Comparison of ENCODE assay signal across 8 cellular contexts in genomic region chr17:29571883-29572681, GRCh38. TPM values are rescaled to one million over a fixed set of nuclear protein-coding genes. Genes with fewer than 3 reads are reported as not detected.
DNase-seq lines count a peak whose midpoint lies in the region; ATAC-seq, FAIRE-seq and TF ChIP-seq lines count a peak whose summit lies in the region.

No MANE protein-coding gene starts in this region.

- H3K9me3 ChIP-seq in H9 (ENCODE audit: control insufficient read depth, low read depth, low read length) (no peaks in the 10 kb centered on the region), astrocyte (ENCODE audit: insufficient read depth, low read depth, low read length) (no peaks in the 10 kb centered on the region), kidney (ENCODE audit: control insufficient read depth in 1 of 2, low read length in 2 of 2) (no peaks in the 10 kb centered on the region), Karpas-422 (ENCODE audit: low read length) (no peaks in the 10 kb centered on the region)

- H3K27ac ChIP-seq in H9 (ENCODE audit: insufficient read length, low read depth, low read length) (no peak overlapping the region), astrocyte (ENCODE audit: low read depth, low read length) (no peak overlapping the region), kidney (ENCODE audit: low read depth in 2 of 2, low read length in 2 of 2) (no peak overlapping the region), Karpas-422 (ENCODE audit: low read length) (no peak overlapping the region)

- intact Hi-C loops in kidney (cut with DNase I): no loop called here

- no peak for FAIRE-seq in astrocyte (lab: Jason Lieb, UNC)
- FAIRE-seq in kidney (lab: Jason Lieb, UNC): no peak

- TF ChIP-seq CTCF in H9 (conservative IDR thresholded peaks at IDR 0.05) (no peak), astrocyte (IDR thresholded peaks at IDR 0.05; ENCODE audit: insufficient read depth, low read depth, low read length) (no peak), kidney (IDR thresholded peaks at IDR 0.05; ENCODE audit: borderline replicate concordance, extremely low read depth, insufficient read depth) (no peak), endothelial cell (IDR thresholded peaks at IDR 0.05; ENCODE audit: unreplicated experiment) (no peak)

- H3K18ac ChIP-seq in H9 (ENCODE audit: insufficient read length, low read depth, low read length): no peak overlapping the region

- H4K20me1 ChIP-seq in H9 (ENCODE audit: control insufficient read depth, insufficient read depth, insufficient read length): peaks cover 2% of the 10 kb centered on the region
- peaks cover 28% of the 10 kb centered on the region for H4K20me1 ChIP-seq in astrocyte (ENCODE audit: insufficient read depth, low read length)
- no peaks in the 10 kb centered on the region for H4K20me1 ChIP-seq in Karpas-422 (ENCODE audit: insufficient read depth, low read depth, low read length)

- ATAC-seq in stimulated activated memory B cell treated with anti-CD40 and anti-IgM and Interleukin-4, amounts not matched to agents 10 μg/mL and 1 μg/mL and 100 μg/mL, for 72 hours: no peak
- ATAC-seq in HG03175 (IDR thresholded peaks at IDR 0.05; ENCODE audit: unreplicated experiment): no peak

- H3K36me3 Mint-ChIP-seq in H9 (ENCODE audit: insufficient read depth in 1 of 3, low read depth in 3 of 3) (peaks cover 10 to 34% (median 25%) of the 10 kb centered on the region in 3 experiments; a peak in 6 of 7 replicates), astrocyte (ENCODE audit: low read depth, unreplicated experiment) (peaks cover 12% of the 10 kb centered on the region), endothelial cell (ENCODE audit: low read depth, unreplicated experiment) (peaks cover 16% of the 10 kb centered on the region)
- peaks cover 39% of the 10 kb centered on the region for H3K36me3 Mint-ChIP-seq in stimulated activated memory B cell treated with anti-CD40 and anti-IgM and Interleukin-4, amounts not matched to agents 10 μg/mL and 1 μg/mL and 100 μg/mL, for 72 hours

- H3K9me3 Mint-ChIP-seq in H9 (no peaks in the 10 kb centered on the region; a peak in 1 of 5 replicates), astrocyte (ENCODE audit: unreplicated experiment) (no peaks in the 10 kb centered on the region), endothelial cell (ENCODE audit: unreplicated experiment) (no peaks in the 10 kb centered on the region)
- H3K9me3 Mint-ChIP-seq in stimulated activated memory B cell treated with anti-CD40 and anti-IgM and Interleukin-4, amounts not matched to agents 10 μg/mL and 1 μg/mL and 100 μg/mL, for 72 hours: no peaks in the 10 kb centered on the region

- H3K56ac ChIP-seq in H9 (ENCODE audit: insufficient read length, low read depth, low read length): no peak overlapping the region

- no peak overlapping the region for H3T11ph ChIP-seq in H9 (ENCODE audit: low read length)

- H2BK5ac ChIP-seq in H9 (ENCODE audit: insufficient read length, low read length): no peak overlapping the region

- H3K23me2 ChIP-seq in H9 (ENCODE audit: insufficient read length, low read depth, low read length, poor library complexity, severe bottlenecking): peaks cover 22% of the 10 kb centered on the region

- H2AK5ac ChIP-seq in H9 (ENCODE audit: insufficient read length, low read length): no peak overlapping the region

- H3K4me1 ChIP-seq in H9 (ENCODE audit: insufficient read depth, low read length): no peaks in the 10 kb centered on the region
- peaks cover 19% of the 10 kb centered on the region for H3K4me1 ChIP-seq in astrocyte (ENCODE audit: insufficient read depth, low read length)
- H3K4me1 ChIP-seq in kidney (ENCODE audit: control insufficient read depth in 1 of 2, insufficient read depth in 1 of 2, low read depth in 1 of 2, low read length in 2 of 2): peaks cover 10 to 12% of the 10 kb centered on the region in 2 donors
- peaks cover 9% of the 10 kb centered on the region for H3K4me1 ChIP-seq in Karpas-422 (ENCODE audit: low read length)

- no peak overlapping the region for H4K5ac ChIP-seq in H9 (ENCODE audit: insufficient read length, low read depth, low read length)

- H3K27ac Mint-ChIP-seq in H9: no peak overlapping the region
- H3K27ac Mint-ChIP-seq in astrocyte (ENCODE audit: unreplicated experiment): peak overlapping the region; percentile 41
- H3K27ac Mint-ChIP-seq in stimulated activated memory B cell treated with anti-CD40 and anti-IgM and Interleukin-4, amounts not matched to agents 10 μg/mL and 1 μg/mL and 100 μg/mL, for 72 hours: peak overlapping the region; percentile 34
- H3K27ac Mint-ChIP-seq in endothelial cell (ENCODE audit: unreplicated experiment): no peak overlapping the region

- DNase-seq in H9 (peak; percentile 35), astrocyte (ENCODE audit: low read depth) (no peak), kidney (peak; percentile 78), Karpas-422 (no peak), endothelial cell (ENCODE audit: low spot score) (no peak)
- no peak for DNase-seq in stimulated activated CD4-positive, alpha-beta T cell treated with anti-CD3 and anti-CD28 coated beads, Interleukin-4, amount 100 ng/mL, for 4 hours

- H3K27me3 Mint-ChIP-seq in H9 (ENCODE audit: low read depth) (peaks cover 20% of the 10 kb centered on the region), astrocyte (ENCODE audit: low read depth, unreplicated experiment) (peaks cover 2% of the 10 kb centered on the region), endothelial cell (ENCODE audit: unreplicated experiment) (peaks cover 8% of the 10 kb centered on the region)
- H3K27me3 Mint-ChIP-seq in stimulated activated memory B cell treated with anti-CD40 and anti-IgM and Interleukin-4, amounts not matched to agents 10 μg/mL and 1 μg/mL and 100 μg/mL, for 72 hours: no peaks in the 10 kb centered on the region

- H3K4me2 ChIP-seq in H9 (ENCODE audit: insufficient read depth, insufficient read length, low read length) (no peak overlapping the region), astrocyte (ENCODE audit: low read length) (peak overlapping the region; percentile 64), Karpas-422 (ENCODE audit: low read depth, low read length, poor library complexity, severe bottlenecking) (no peak overlapping the region)

- H2BK12ac ChIP-seq in H9 (ENCODE audit: insufficient read length, low read depth, low read length): no peak overlapping the region

- H2AFZ ChIP-seq in H9 (ENCODE audit: low read length) (no peak overlapping the region), astrocyte (ENCODE audit: low read depth, low read length) (peak overlapping the region; percentile 18), Karpas-422 (ENCODE audit: low read length) (no peak overlapping the region)

- H2BK120ac ChIP-seq in H9 (ENCODE audit: low read depth, low read length, poor library complexity, severe bottlenecking): no peak overlapping the region

- no peak overlapping the region for H2BK20ac ChIP-seq in H9 (ENCODE audit: low read depth, low read length, poor library complexity, severe bottlenecking)

- no peak overlapping the region for H3K14ac ChIP-seq in H9 (ENCODE audit: insufficient read depth, low read length)

- no peak overlapping the region for H3K4ac ChIP-seq in H9 (ENCODE audit: low read depth, low read length)

- H3K4me3 Mint-ChIP-seq in H9 (no peak overlapping the region), astrocyte (ENCODE audit: unreplicated experiment) (no peak overlapping the region), endothelial cell (ENCODE audit: unreplicated experiment) (no peak overlapping the region)
- peak overlapping the region; percentile 12 for H3K4me3 Mint-ChIP-seq in stimulated activated memory B cell treated with anti-CD40 and anti-IgM and Interleukin-4, amounts not matched to agents 10 μg/mL and 1 μg/mL and 100 μg/mL, for 72 hours

- H3K4me1 Mint-ChIP-seq in H9 (peaks cover 8 to 15% of the 10 kb centered on the region in 2 experiments), astrocyte (ENCODE audit: low read depth, unreplicated experiment) (peaks cover 5% of the 10 kb centered on the region), endothelial cell (ENCODE audit: unreplicated experiment) (peaks cover 5% of the 10 kb centered on the region)
- H3K4me1 Mint-ChIP-seq in stimulated activated memory B cell treated with anti-CD40 and anti-IgM and Interleukin-4, amounts not matched to agents 10 μg/mL and 1 μg/mL and 100 μg/mL, for 72 hours: peaks cover 47% of the 10 kb centered on the region

- no peaks in the 10 kb centered on the region for H3K9me2 ChIP-seq in Karpas-422 (replicated peaks; ENCODE audit: insufficient read depth, low read length)

- H3K4me3 ChIP-seq in astrocyte (ENCODE audit: insufficient read depth, low read depth, low read length): no peak overlapping the region
- no peak overlapping the region for H3K4me3 ChIP-seq in kidney (ENCODE audit: low read length in 2 of 2)
- no peak overlapping the region for H3K4me3 ChIP-seq in Karpas-422 (ENCODE audit: low read length)

- H3K79me1 ChIP-seq in H9 (ENCODE audit: insufficient read depth, low read depth, low read length, poor library complexity, severe bottlenecking): no peaks in the 10 kb centered on the region

- WGBS in H9 (ENCODE audit: extremely low coverage, insufficient read length, low lambda C conversion rate): no CpG with 5 or more reads among the region's 30 CpGs

- H3K79me2 ChIP-seq in H9 (ENCODE audit: insufficient read depth, low read length) (no peaks in the 10 kb centered on the region), astrocyte (ENCODE audit: insufficient read depth, low read length) (no peaks in the 10 kb centered on the region), Karpas-422 (ENCODE audit: low read length) (peaks cover 8% of the 10 kb centered on the region; the same call in 1 of the 2 replicates)

- H3K27me3 ChIP-seq in H9 (ENCODE audit: insufficient read depth, low read length) (no peaks in the 10 kb centered on the region; the same call in 1 of the 2 replicates), astrocyte (ENCODE audit: insufficient read depth, low read length) (no peaks in the 10 kb centered on the region), Karpas-422 (ENCODE audit: low read length) (no peaks in the 10 kb centered on the region)

- H4K91ac ChIP-seq in H9 (ENCODE audit: insufficient read length, low read depth, low read length): no peak overlapping the region

- H4K8ac ChIP-seq in H9 (replicated peaks; ENCODE audit: insufficient read length, low read depth, low read length): no peak overlapping the region

- H2BK15ac ChIP-seq in H9 (ENCODE audit: low read depth, low read length): no peak overlapping the region

- H3K9ac ChIP-seq in H9 (ENCODE audit: extremely low read depth, insufficient read length, low read length): no peak overlapping the region
- no peak overlapping the region for H3K9ac ChIP-seq in astrocyte (ENCODE audit: low read length)
- H3K9ac ChIP-seq in kidney (ENCODE audit: low read length in 2 of 2): no peak overlapping the region
- H3K9ac ChIP-seq in Karpas-422 (ENCODE audit: low read length): no peak overlapping the region

- H3K36me3 ChIP-seq in astrocyte (ENCODE audit: insufficient read depth, low read length) (no peaks in the 10 kb centered on the region), kidney (ENCODE audit: control insufficient read depth in 1 of 2, insufficient read depth in 2 of 2, low read length in 2 of 2) (peaks cover 4 to 9% of the 10 kb centered on the region in 2 donors), Karpas-422 (ENCODE audit: insufficient read depth, low read length) (peaks cover 5% of the 10 kb centered on the region; the same call in 1 of the 2 replicates)

- H3K23ac ChIP-seq in H9 (ENCODE audit: insufficient read length, low read depth, low read length): no peak overlapping the region

RNA-seq across cellular contexts. Expression of gene TP53I13, which starts 3.6 kb away (rescaled TPM):
- total RNA-seq in H9 (2021) (27.1 and 28.1 TPM in 2 replicates), astrocyte (31.7 and 31.8 TPM in 2 replicates), kidney (51.6 TPM), endothelial cell (ENCODE audit: unreplicated experiment) (15.7 TPM)
- polyA plus RNA-seq in kidney (ENCODE audit: insufficient read depth, low read depth, low replicate concordance): 75.5 TPM
- 43.8 and 122 TPM in 2 replicates for total RNA-seq in Karpas-422 (2014; rRNA removed; shearing (Covaris generic); ENCODE audit: low replicate concordance)

RNA-seq across cellular contexts. Expression of gene ABHD15, which starts 5.2 kb away (rescaled TPM):
- total RNA-seq in H9 (2021) (1.7 and 2.5 TPM in 2 replicates), astrocyte (8.6 and 9.7 TPM in 2 replicates), kidney (9.8 TPM), endothelial cell (ENCODE audit: unreplicated experiment) (1.7 TPM)
- polyA plus RNA-seq in kidney (ENCODE audit: insufficient read depth, low read depth, low replicate concordance): 8.9 TPM
- 9.0 and 17.4 TPM in 2 replicates for total RNA-seq in Karpas-422 (2014; rRNA removed; shearing (Covaris generic); ENCODE audit: low replicate concordance)

RNA-seq across cellular contexts. Expression of gene GIT1, which starts 17.4 kb away (rescaled TPM):
- total RNA-seq in H9 (2021) (47.0 and 47.4 TPM in 2 replicates), astrocyte (48.9 and 52.2 TPM in 2 replicates), kidney (41.9 TPM), endothelial cell (ENCODE audit: unreplicated experiment) (116 TPM)
- 21.4 TPM for polyA plus RNA-seq in kidney (ENCODE audit: insufficient read depth, low read depth, low replicate concordance)
- total RNA-seq in Karpas-422 (2014; rRNA removed; shearing (Covaris generic); ENCODE audit: low replicate concordance): 58.7 and 71.5 TPM in 2 replicates

RNA-seq across cellular contexts. Expression of gene ANKRD13B, which starts 20.9 kb away (rescaled TPM):
- total RNA-seq in H9 (2021) (21.6 and 24.2 TPM in 2 replicates), astrocyte (16.3 and 17.9 TPM in 2 replicates), kidney (3.3 TPM), endothelial cell (ENCODE audit: unreplicated experiment) (7.6 TPM)
- polyA plus RNA-seq in kidney (ENCODE audit: insufficient read depth, low read depth, low replicate concordance): 2.8 TPM
- total RNA-seq in Karpas-422 (2014; rRNA removed; shearing (Covaris generic); ENCODE audit: low replicate concordance): 3.5 and 10.9 TPM in 2 replicates

RNA-seq across cellular contexts. Expression of gene CORO6, which starts 50.6 kb away (rescaled TPM):
- 2.3 and 2.6 TPM in 2 replicates for total RNA-seq in H9 (2021)
- total RNA-seq in astrocyte: 8.9 and 9.5 TPM in 2 replicates
- total RNA-seq in kidney: 5.9 TPM
- polyA plus RNA-seq in kidney (ENCODE audit: insufficient read depth, low read depth, low replicate concordance): 2.1 TPM
- total RNA-seq in Karpas-422 (2014; rRNA removed; shearing (Covaris generic); ENCODE audit: low replicate concordance): 0.79 and 1.8 TPM in 2 replicates
- 13.0 TPM for total RNA-seq in endothelial cell (ENCODE audit: unreplicated experiment)

Comparison
In these comparisons a context has a peak if more than half of its experiments do, and no peak if none do; other contexts are left out.
1. DNase-seq: peak in H9 (single experiment) and kidney (single experiment); none in astrocyte (single experiment), Karpas-422 (single experiment), stimulated activated CD4-positive, alpha-beta T cell treated with anti-CD3 and anti-CD28 coated beads, Interleukin-4, amount 100 ng/mL, for 4 hours (0 of 2) and endothelial cell (single experiment).
2. H3K27ac Mint-ChIP-seq: peak in astrocyte (single experiment) and stimulated activated memory B cell treated with anti-CD40 and anti-IgM and Interleukin-4, amounts not matched to agents 10 μg/mL and 1 μg/mL and 100 μg/mL, for 72 hours (single experiment); none in H9 (0 of 3) and endothelial cell (single experiment).